In genomic region chr1:239662950-239663349, GRCh38 we compare ENCODE assay signal across 16 cellular contexts.
DNase-seq lines count a peak whose midpoint lies in the region; ATAC-seq and TF ChIP-seq lines count a peak whose summit lies in the region.
"Had no signal": no experiment of that assay in that cellular context is flagged by ENCODE, and none has a peak within 500 bp of the region (broad histone marks: within the 10 kb centered on the region; RNA-seq: fewer than 3 reads in every experiment).

No MANE protein-coding gene starts in this region.

- TF ChIP-seq CTCF in OCI-LY3 (IDR thresholded peaks at IDR 0.05; ENCODE audit: low read depth, low read length): no peak

- intact Hi-C loops in activated naive CD4-positive, alpha-beta T cell treated with anti-CD3 and anti-CD28 coated beads for 36 hours (cut with micrococcal nuclease): no loop called here

- H3K27me3 Mint-ChIP-seq in activated naive CD4-positive, alpha-beta T cell treated with anti-CD3 and anti-CD28 coated beads for 36 hours (ENCODE audit: low read depth): no peaks in the 10 kb centered on the region
- peaks cover 12% of the 10 kb centered on the region for H3K27me3 Mint-ChIP-seq in activated naive CD4-positive, alpha-beta T cell treated with anti-CD3 and anti-CD28 coated beads, Interleukin-2, amount 10 ng/mL, durations not matched to agents 7 days and 5 days
- H3K27me3 Mint-ChIP-seq in stimulated activated naive B cell treated with anti-CD40 and anti-IgM and Interleukin-4, amounts not matched to agents 10 μg/mL and 1 μg/mL and 100 μg/mL, for 72 hours: no peaks in the 10 kb centered on the region
- H3K27me3 Mint-ChIP-seq: B cell had no signal

- H3K27me3 ChIP-seq in BLaER1 (no peaks in the 10 kb centered on the region), OCI-LY3 (ENCODE audit: low read depth, low read length) (no peaks in the 10 kb centered on the region)

- H3K4me1 ChIP-seq in BLaER1 (peaks cover 9% of the 10 kb centered on the region), OCI-LY3 (ENCODE audit: low read length) (peaks cover 7% of the 10 kb centered on the region; the same call in 1 of the 2 replicates)

- peaks cover 9% of the 10 kb centered on the region for H3K4me1 Mint-ChIP-seq in activated naive CD4-positive, alpha-beta T cell treated with anti-CD3 and anti-CD28 coated beads for 36 hours (ENCODE audit: low read depth)
- no peaks in the 10 kb centered on the region for H3K4me1 Mint-ChIP-seq in activated naive CD4-positive, alpha-beta T cell treated with anti-CD3 and anti-CD28 coated beads, Interleukin-2, amount 10 ng/mL, durations not matched to agents 7 days and 5 days
- peaks cover 0 to 11% of the 10 kb centered on the region in 2 donors for H3K4me1 Mint-ChIP-seq in stimulated activated naive B cell treated with anti-CD40 and anti-IgM and Interleukin-4, amounts not matched to agents 10 μg/mL and 1 μg/mL and 100 μg/mL, for 72 hours
- H3K4me1 Mint-ChIP-seq: B cell, GM23338 had no signal

- H3K4me2 ChIP-seq in BLaER1 (peak overlapping the region; percentile 17; the same call in 1 of the 2 replicates), OCI-LY3 (ENCODE audit: low read length) (0 out of 2 replicates have a peak overlapping the region, but pooled peaks have one; percentile 12)
- H3K4me2 ChIP-seq: GM23338 had no signal

- H3K27ac Mint-ChIP-seq in activated naive CD4-positive, alpha-beta T cell treated with anti-CD3 and anti-CD28 coated beads for 36 hours: no peak overlapping the region
- H3K27ac Mint-ChIP-seq in activated naive CD4-positive, alpha-beta T cell treated with anti-CD3 and anti-CD28 coated beads, Interleukin-2, amount 10 ng/mL, durations not matched to agents 7 days and 5 days: no peak overlapping the region
- no peak overlapping the region for H3K27ac Mint-ChIP-seq in stimulated activated naive B cell treated with anti-CD40 and anti-IgM and Interleukin-4, amounts not matched to agents 10 μg/mL and 1 μg/mL and 100 μg/mL, for 72 hours
- H3K27ac Mint-ChIP-seq: B cell; CD8-positive, alpha-beta T cell; GM23338 had no signal

- H4K20me1 ChIP-seq in BLaER1: no peaks in the 10 kb centered on the region
- no peaks in the 10 kb centered on the region for H4K20me1 ChIP-seq in OCI-LY3 (ENCODE audit: insufficient read depth, low read length)

- ATAC-seq in stimulated activated naive B cell treated with anti-CD40 and anti-IgM and Interleukin-4, amounts not matched to agents 10 μg/mL and 1 μg/mL and 100 μg/mL, for 72 hours (replicated peaks): peak; percentile 51
- ATAC-seq in GM19452 (IDR thresholded peaks at IDR 0.05; ENCODE audit: unreplicated experiment): no peak
- ATAC-seq: CD8-positive, alpha-beta T cell; GM23338 had no signal

- H3K9ac ChIP-seq in BLaER1 (no peak overlapping the region), OCI-LY3 (ENCODE audit: low read length) (no peak overlapping the region)

- H3K9me3 Mint-ChIP-seq in activated naive CD4-positive, alpha-beta T cell treated with anti-CD3 and anti-CD28 coated beads for 36 hours: no peaks in the 10 kb centered on the region
- H3K9me3 Mint-ChIP-seq in activated naive CD4-positive, alpha-beta T cell treated with anti-CD3 and anti-CD28 coated beads, Interleukin-2, amount 10 ng/mL, durations not matched to agents 7 days and 5 days: no peaks in the 10 kb centered on the region
- H3K9me3 Mint-ChIP-seq in stimulated activated naive B cell treated with anti-CD40 and anti-IgM and Interleukin-4, amounts not matched to agents 10 μg/mL and 1 μg/mL and 100 μg/mL, for 72 hours: peaks cover 3 to 8% of the 10 kb centered on the region in 2 donors
- H3K9me3 Mint-ChIP-seq: CD8-positive, alpha-beta T cell; GM23338 had no signal

- H3K9me3 ChIP-seq in BLaER1: no peaks in the 10 kb centered on the region
- no peaks in the 10 kb centered on the region; the same call in 1 of the 2 replicates for H3K9me3 ChIP-seq in OCI-LY3 (ENCODE audit: insufficient read depth, low read length)

- H3K4me3 Mint-ChIP-seq in activated naive CD4-positive, alpha-beta T cell treated with anti-CD3 and anti-CD28 coated beads for 36 hours: no peak overlapping the region
- H3K4me3 Mint-ChIP-seq in activated naive CD4-positive, alpha-beta T cell treated with anti-CD3 and anti-CD28 coated beads, Interleukin-2, amount 10 ng/mL, durations not matched to agents 7 days and 5 days: no peak overlapping the region
- no peak overlapping the region for H3K4me3 Mint-ChIP-seq in stimulated activated naive B cell treated with anti-CD40 and anti-IgM and Interleukin-4, amounts not matched to agents 10 μg/mL and 1 μg/mL and 100 μg/mL, for 72 hours
- H3K4me3 Mint-ChIP-seq: B cell; CD8-positive, alpha-beta T cell; GM23338 had no signal

- H3K4me3 ChIP-seq in BLaER1 (no peak overlapping the region), OCI-LY3 (ENCODE audit: low read length) (no peak overlapping the region)
- H3K4me3 ChIP-seq: GM23338 had no signal

- H3K79me2 ChIP-seq in OCI-LY3 (ENCODE audit: low read length): no peaks in the 10 kb centered on the region

- no peaks in the 10 kb centered on the region for H3K36me3 Mint-ChIP-seq in activated naive CD4-positive, alpha-beta T cell treated with anti-CD3 and anti-CD28 coated beads for 36 hours (ENCODE audit: low read depth)
- no peaks in the 10 kb centered on the region for H3K36me3 Mint-ChIP-seq in activated naive CD4-positive, alpha-beta T cell treated with anti-CD3 and anti-CD28 coated beads, Interleukin-2, amount 10 ng/mL, durations not matched to agents 7 days and 5 days
- no peaks in the 10 kb centered on the region for H3K36me3 Mint-ChIP-seq in stimulated activated naive B cell treated with anti-CD40 and anti-IgM and Interleukin-4, amounts not matched to agents 10 μg/mL and 1 μg/mL and 100 μg/mL, for 72 hours
- H3K36me3 Mint-ChIP-seq: CD8-positive, alpha-beta T cell had no signal

- H3K27ac ChIP-seq in BLaER1 (no peak overlapping the region), OCI-LY3 (ENCODE audit: low read length) (no peak overlapping the region)
- H3K27ac ChIP-seq: C4-2B had no signal

- H2AFZ ChIP-seq in OCI-LY3 (ENCODE audit: low read depth, low read length): no peak overlapping the region
- H2AFZ ChIP-seq: GM23338 had no signal

- CTCF ChIA-PET in activated naive CD4-positive, alpha-beta T cell treated with anti-CD3 and anti-CD28 coated beads for 36 hours (lab: Charles Lee): interaction anchor here (0.6 to 0.7 kb wide), 2 partner anchors 45 to 132 kb away, joined by 3 read pairs; no protein-coding TSS in a partner anchor
- CTCF ChIA-PET in activated naive CD4-positive, alpha-beta T cell treated with anti-CD3 and anti-CD28 coated beads, Interleukin-2, amount 10 ng/mL, durations not matched to agents 7 days and 5 days (lab: Charles Lee): interaction anchor here (0.6 to 0.9 kb wide), 2 partner anchors 9 to 26 kb away, joined by 3 to 4 read pairs; no protein-coding TSS in a partner anchor

- DNase-seq in activated naive CD4-positive, alpha-beta T cell treated with anti-CD3 and anti-CD28 coated beads for 36 hours: peak; percentile 8
- DNase-seq in activated naive CD4-positive, alpha-beta T cell treated with anti-CD3 and anti-CD28 coated beads, Interleukin-2, amount 10 ng/mL, durations not matched to agents 7 days and 5 days: no peak
- no peak for DNase-seq in stimulated activated naive B cell treated with anti-CD40 and anti-IgM and Interleukin-4, amounts not matched to agents 10 μg/mL and 1 μg/mL and 100 μg/mL, for 72 hours
- no peak for DNase-seq in NCI-H2227 treated with DMSO at 0.1 percent for 48 hours (lab: John Stamatoyannopoulos, UW)
- DNase-seq: CD8-positive, alpha-beta T cell; COR-L47; DMS153; DMS79 treated with DMSO at 0.1 percent for 48 hours; EL; H7 had no signal

- H3K36me3 ChIP-seq in BLaER1 (no peaks in the 10 kb centered on the region), OCI-LY3 (replicated peaks; ENCODE audit: low read depth, low read length) (no peaks in the 10 kb centered on the region)
